16 cellular contexts compared by ENCODE assay signal in the genomic region with DNA sequence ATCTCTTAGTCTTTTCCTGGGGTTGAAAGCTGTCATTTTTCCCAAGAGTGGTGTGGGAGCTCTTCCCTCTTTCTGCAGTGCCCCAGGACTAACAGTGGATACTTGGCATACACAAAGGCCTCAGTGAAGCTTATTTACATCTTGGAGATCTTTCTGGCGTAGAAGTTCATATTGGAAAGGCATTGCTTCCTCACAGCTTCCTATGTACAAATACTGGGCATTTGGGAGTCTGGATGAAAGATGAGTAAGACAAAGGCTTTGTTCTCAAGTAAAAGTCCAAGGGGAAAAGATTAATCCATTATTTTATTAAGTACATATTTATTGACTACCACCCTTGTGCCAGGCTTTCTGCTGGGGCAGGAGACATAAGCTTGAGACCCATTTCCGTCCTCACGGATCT. TPM values are rescaled to one million over a fixed set of nuclear protein-coding genes. Genes with fewer than 3 reads are reported as not detected.
A peak's percentile ranks its signal among the peaks of the same experiment; 100 is the strongest.
DNase-seq lines count a peak whose midpoint lies in the region; ATAC-seq and TF ChIP-seq lines count a peak whose summit lies in the region.
"Had no signal": no experiment of that assay in that cellular context is flagged by ENCODE, and none has a peak within 500 bp of the region (broad histone marks: within the 10 kb centered on the region; RNA-seq: fewer than 3 reads in every experiment).

No MANE protein-coding gene starts in this region.

- ATAC-seq in activated naive CD4-positive, alpha-beta T cell treated with anti-CD3 and anti-CD28 coated beads, Interleukin-2, amount 50 U/mL, for 72 hours, result no peak
- ATAC-seq: K562 had no signal

- no peaks in the 10 kb centered on the region for H3K9me3 Mint-ChIP-seq in activated naive CD4-positive, alpha-beta T cell treated with anti-CD3 and anti-CD28 coated beads, Interleukin-2, amount 50 U/mL, for 72 hours
- no peaks in the 10 kb centered on the region for H3K9me3 Mint-ChIP-seq in activated naive CD8-positive, alpha-beta T cell (ENCODE audit: low read depth)
- no peaks in the 10 kb centered on the region for H3K9me3 Mint-ChIP-seq in mesothelial cell of epicardium
- H3K9me3 Mint-ChIP-seq in type B pancreatic cell, result no peaks in the 10 kb centered on the region
- H3K9me3 Mint-ChIP-seq: activated naive CD4-positive, alpha-beta T cell treated with anti-CD3 and anti-CD28 coated beads for 36 hours; stimulated activated naive CD8-positive, alpha-beta T cell treated with anti-CD3 and anti-CD28 coated beads, Interleukin-15, Interleukin-2, amounts not matched to agents 100 ng/mL and 50 ng/mL, for 24 hours had no signal

- DNase-seq in activated naive CD4-positive, alpha-beta T cell treated with anti-CD3 and anti-CD28 coated beads, Interleukin-2, amount 50 U/mL, for 72 hours (ENCODE audit: low spot score in 2 of 2), result no peak
- DNase-seq in activated naive CD4-positive, alpha-beta T cell treated with anti-CD3 and anti-CD28 coated beads, Interleukin-2, amount 50 U/mL, for 16 hours, result no peak
- DNase-seq in mesothelial cell of epicardium (ENCODE audit: low spot score in 2 of 2, unreplicated experiment in 2 of 2) (no peak), type B pancreatic cell (ENCODE audit: extremely low spot score, unreplicated experiment) (no peak), vagina (ENCODE audit: extremely low spot score in 2 of 2) (no peak), HuH-7 (ENCODE audit: low spot score) (no peak), NCI-H1048 (lab: John Stamatoyannopoulos, UW) (no peak)
- DNase-seq: ACHN; activated naive CD4-positive, alpha-beta T cell treated with anti-CD3 and anti-CD28 coated beads for 36 hours; foreskin melanocyte; NCI-H2227 treated with DMSO at 0.1 percent for 48 hours; ovary had no signal

- peaks cover 36% of the 10 kb centered on the region for H3K4me1 ChIP-seq in vagina

- H3K27me3 ChIP-seq in vagina, result no peaks in the 10 kb centered on the region
- H3K27me3 ChIP-seq: ovary, SJSA1 had no signal

- peak overlapping the region; percentile 61 to 79 for H3K27ac Mint-ChIP-seq in activated naive CD4-positive, alpha-beta T cell treated with anti-CD3 and anti-CD28 coated beads, Interleukin-2, amount 50 U/mL, for 72 hours
- H3K27ac Mint-ChIP-seq in activated naive CD8-positive, alpha-beta T cell, result peak overlapping the region; percentile 82
- H3K27ac Mint-ChIP-seq in mesothelial cell of epicardium (peak overlapping the region; percentile 64), type B pancreatic cell (peak overlapping the region; percentile 61)

- no peak for TF ChIP-seq POLR2A in vagina (IDR thresholded peaks at IDR 0.05)

- H3K4me3 ChIP-seq in vagina, result no peak overlapping the region
- H3K4me3 ChIP-seq: K562, ovary, SJSA1 had no signal

- TF ChIP-seq CTCF in mesothelial cell of epicardium (IDR thresholded peaks at IDR 0.05; ENCODE audit: unreplicated experiment) (no peak), type B pancreatic cell (conservative IDR thresholded peaks at IDR 0.05) (no peak), vagina (IDR thresholded peaks at IDR 0.05) (no peak)

- H3K4me3 Mint-ChIP-seq in activated naive CD8-positive, alpha-beta T cell, result no peak overlapping the region
- H3K4me3 Mint-ChIP-seq in mesothelial cell of epicardium, result no peak overlapping the region
- no peak overlapping the region for H3K4me3 Mint-ChIP-seq in type B pancreatic cell
- H3K4me3 Mint-ChIP-seq: activated naive CD4-positive, alpha-beta T cell treated with anti-CD3 and anti-CD28 coated beads for 36 hours; stimulated activated naive CD8-positive, alpha-beta T cell treated with anti-CD3 and anti-CD28 coated beads, Interleukin-15, Interleukin-2, amounts not matched to agents 100 ng/mL and 50 ng/mL, for 24 hours had no signal

- H3K27ac ChIP-seq in vagina, result no peak overlapping the region
- H3K27ac ChIP-seq: SJSA1 had no signal

- no peaks in the 10 kb centered on the region for H3K36me3 Mint-ChIP-seq in activated naive CD4-positive, alpha-beta T cell treated with anti-CD3 and anti-CD28 coated beads, Interleukin-2, amount 50 U/mL, for 72 hours
- H3K36me3 Mint-ChIP-seq in activated naive CD8-positive, alpha-beta T cell, result no peaks in the 10 kb centered on the region
- H3K36me3 Mint-ChIP-seq in mesothelial cell of epicardium (no peaks in the 10 kb centered on the region), type B pancreatic cell (no peaks in the 10 kb centered on the region)

- H3K36me3 ChIP-seq in vagina, result no peaks in the 10 kb centered on the region
- H3K36me3 ChIP-seq: ovary, SJSA1 had no signal

- no peaks in the 10 kb centered on the region for H3K27me3 Mint-ChIP-seq in activated naive CD8-positive, alpha-beta T cell
- H3K27me3 Mint-ChIP-seq in mesothelial cell of epicardium (ENCODE audit: low read depth), result no peaks in the 10 kb centered on the region
- H3K27me3 Mint-ChIP-seq in type B pancreatic cell, result no peaks in the 10 kb centered on the region
- H3K27me3 Mint-ChIP-seq: stimulated activated naive CD8-positive, alpha-beta T cell treated with anti-CD3 and anti-CD28 coated beads, Interleukin-15, Interleukin-2, amounts not matched to agents 100 ng/mL and 50 ng/mL, for 24 hours had no signal

- H3K4me1 Mint-ChIP-seq in activated naive CD8-positive, alpha-beta T cell (ENCODE audit: low read depth), result peaks cover 84% of the 10 kb centered on the region
- H3K4me1 Mint-ChIP-seq in mesothelial cell of epicardium, result peaks cover 65% of the 10 kb centered on the region
- peaks cover 63% of the 10 kb centered on the region for H3K4me1 Mint-ChIP-seq in type B pancreatic cell (ENCODE audit: unreplicated experiment)

- H3K9me3 ChIP-seq in vagina, result no peaks in the 10 kb centered on the region
- H3K9me3 ChIP-seq: ovary, SJSA1 had no signal

- intact Hi-C loops in vagina (cut with DNase I), result no loop called here

RNA-seq across cellular contexts. Expression of gene MAP3K1, which starts 22.0 kb away (rescaled TPM):
- 10 to 100 TPM; 17.6 to 21.3 TPM for total RNA-seq in activated naive CD4-positive, alpha-beta T cell treated with anti-CD3 and anti-CD28 coated beads, Interleukin-2, amount 50 U/mL, for 72 hours
- total RNA-seq in mesothelial cell of epicardium, result 52.2 to 55.7 TPM (median 54.8 TPM) in 3 replicates
- total RNA-seq in type B pancreatic cell (ENCODE audit: low replicate concordance), result 40.9 and 48.4 TPM in 2 replicates
- total RNA-seq in vagina, result 33.1 TPM
